Comparison of ENCODE assay signal across 14 cellular contexts in genomic region chr2:130543785-130544528, GRCh38. TPM values are rescaled to one million over a fixed set of nuclear protein-coding genes. Genes with fewer than 3 reads are reported as not detected.
A peak's percentile ranks its signal among the peaks of the same experiment; 100 is the strongest.
DNase-seq lines count a peak whose midpoint lies in the region; ATAC-seq, FAIRE-seq and TF ChIP-seq lines count a peak whose summit lies in the region.
"Not testable (repeated sequence)": the region's sequence is repeated elsewhere in the genome, so short reads cannot be mapped to it uniquely, and the experiment has no call there.
"Had no signal": no experiment of that assay in that cellular context is flagged by ENCODE, and none has a peak within 500 bp of the region (broad histone marks: within the 10 kb centered on the region; RNA-seq: fewer than 3 reads in every experiment).

No MANE protein-coding gene starts in this region.

- not testable (repeated sequence) for H3K4me1 ChIP-seq in lower lobe of right lung; aorta (ENCODE audit: control insufficient read depth in 1 of 2, insufficient read depth in 2 of 2, low read length in 2 of 2)

- TF ChIP-seq CTCF in activated CD8-positive, alpha-beta T cell treated with anti-CD3 and anti-CD28 coated beads for 36 hours (IDR thresholded peaks at IDR 0.05); bronchial epithelial cell (IDR thresholded peaks at IDR 0.05; ENCODE audit: insufficient read depth, low read length, severe bottlenecking); lower lobe of right lung (IDR thresholded peaks at IDR 0.05): not testable (repeated sequence)

- not testable (repeated sequence) for H3K27me3 ChIP-seq in bronchial epithelial cell (ENCODE audit: control insufficient read depth, insufficient read depth, low read length); lower lobe of right lung (ENCODE audit: low read depth); aorta (ENCODE audit: control insufficient read depth in 1 of 2, insufficient read depth in 2 of 2, low read length in 1 of 2)

- not testable (repeated sequence) for H3K36me3 Mint-ChIP-seq in activated CD8-positive, alpha-beta T cell treated with anti-CD3 and anti-CD28 coated beads for 36 hours (ENCODE audit: low read depth)

- not testable (repeated sequence) for DNase-seq in activated CD8-positive, alpha-beta T cell treated with anti-CD3 and anti-CD28 coated beads for 36 hours; bronchial epithelial cell (ENCODE audit: low read depth); Right ventricle myocardium inferior (ENCODE audit: missing footprints); left ventricle myocardium superior; lower lobe of right lung; sciatic nerve (ENCODE audit: low spot score); aorta

- not testable (repeated sequence) for H3K27ac Mint-ChIP-seq in activated CD8-positive, alpha-beta T cell treated with anti-CD3 and anti-CD28 coated beads for 36 hours

- not testable (repeated sequence) for H3K27me3 Mint-ChIP-seq in activated CD8-positive, alpha-beta T cell treated with anti-CD3 and anti-CD28 coated beads for 36 hours

- H3K36me3 ChIP-seq in bronchial epithelial cell (ENCODE audit: control insufficient read depth, insufficient read depth, low read length); lower lobe of right lung; aorta (ENCODE audit: control insufficient read depth in 1 of 2, insufficient read depth in 2 of 2, low read length in 1 of 2): not testable (repeated sequence)

- not testable (repeated sequence) for H3K4me3 ChIP-seq in bronchial epithelial cell (ENCODE audit: low read depth, low read length); lower lobe of right lung; aorta (ENCODE audit: low read length in 2 of 2)

- CTCF ChIA-PET in activated CD8-positive, alpha-beta T cell treated with anti-CD3 and anti-CD28 coated beads for 36 hours (lab: Charles Lee) = not testable (repeated sequence)

- not testable (repeated sequence) for H3K27ac ChIP-seq in lower lobe of right lung; aorta (ENCODE audit: low read depth in 1 of 2, low read length in 2 of 2)

- H3K9me3 Mint-ChIP-seq in activated CD8-positive, alpha-beta T cell treated with anti-CD3 and anti-CD28 coated beads for 36 hours = not testable (repeated sequence)

- POLR2A ChIA-PET in activated CD8-positive, alpha-beta T cell treated with anti-CD3 and anti-CD28 coated beads for 36 hours (lab: Charles Lee) = not testable (repeated sequence)

- peak; percentile 13 for FAIRE-seq in bronchial epithelial cell (lab: Jason Lieb, UNC)

- not testable (repeated sequence) for H3K4me1 Mint-ChIP-seq in activated CD8-positive, alpha-beta T cell treated with anti-CD3 and anti-CD28 coated beads for 36 hours (ENCODE audit: low read depth)

- H3K9me3 ChIP-seq in lower lobe of right lung; aorta (ENCODE audit: control insufficient read depth, low read length): not testable (repeated sequence)

- not testable (repeated sequence) for H3K4me3 Mint-ChIP-seq in activated CD8-positive, alpha-beta T cell treated with anti-CD3 and anti-CD28 coated beads for 36 hours

- 88% methylated on average over 1 of the region's 12 CpGs; no CpG with 5 or more reads in 1 of the 2 donors for WGBS in aorta, 2 donors

- ATAC-seq in activated CD8-positive, alpha-beta T cell treated with anti-CD3 and anti-CD28 coated beads for 36 hours = peak; percentile 55
- peak; percentile 56 for ATAC-seq in Right ventricle myocardium inferior
- peak; percentile 75 for ATAC-seq in left ventricle myocardium superior
- peak; percentile 27 to 38 for ATAC-seq in lower lobe of right lung
- ATAC-seq in sciatic nerve = peak; percentile 61
- ATAC-seq in aorta (ENCODE audit: low FRiP score) = peak; percentile 51

- intact Hi-C loops in activated CD8-positive, alpha-beta T cell treated with anti-CD3 and anti-CD28 coated beads for 36 hours (cut with micrococcal nuclease); Right ventricle myocardium inferior (cut with DNase I); left ventricle myocardium superior (cut with micrococcal nuclease); lower lobe of right lung (cut with DNase I); sciatic nerve (cut with DNase I); aorta (cut with DNase I): not testable (repeated sequence)

RNA-seq across cellular contexts. Expression of gene CFC1B, which starts 22.9 kb away (rescaled TPM):
- total RNA-seq in activated CD8-positive, alpha-beta T cell treated with anti-CD3 and anti-CD28 coated beads for 36 hours = not detected
- not detected in 2 replicates for total RNA-seq in bronchial epithelial cell
- total RNA-seq in Right ventricle myocardium inferior = not detected
- total RNA-seq in left ventricle myocardium superior = not detected
- total RNA-seq in lower lobe of right lung = not detected
- not detected for total RNA-seq in sciatic nerve
- total RNA-seq in aorta = not detected
- polyA plus RNA-seq in aorta = not detected
- total RNA-seq: A172; CD4-positive, CD25-positive, alpha-beta regulatory T cell; Daoy; H4; HepG2; HFFc6; HT1080 had no signal
- polyA plus RNA-seq: CD4-positive, CD25-positive, alpha-beta regulatory T cell; HepG2 had no signal

RNA-seq across cellular contexts. Expression of gene POTEI, which starts 34.8 kb away (rescaled TPM):
- not detected for total RNA-seq in activated CD8-positive, alpha-beta T cell treated with anti-CD3 and anti-CD28 coated beads for 36 hours
- total RNA-seq in bronchial epithelial cell (not detected in 2 replicates), Right ventricle myocardium inferior (not detected), left ventricle myocardium superior (not detected), lower lobe of right lung (0.24 TPM), sciatic nerve (0.27 TPM), aorta (under 1 TPM; 0.06 to 0.26 TPM)
- polyA plus RNA-seq in aorta = not detected
- total RNA-seq: A172; CD4-positive, CD25-positive, alpha-beta regulatory T cell; HFFc6 had no signal
- polyA plus RNA-seq: CD4-positive, CD25-positive, alpha-beta regulatory T cell had no signal

RNA-seq across cellular contexts. Expression of gene CFC1, which starts 55.4 kb away (rescaled TPM):
- total RNA-seq in activated CD8-positive, alpha-beta T cell treated with anti-CD3 and anti-CD28 coated beads for 36 hours = not detected
- total RNA-seq in bronchial epithelial cell (not detected in 2 replicates), Right ventricle myocardium inferior (not detected), left ventricle myocardium superior (not detected), lower lobe of right lung (not detected), sciatic nerve (not detected), aorta (not detected)
- polyA plus RNA-seq in aorta = not detected
- total RNA-seq: A172; CD4-positive, CD25-positive, alpha-beta regulatory T cell; Daoy; HepG2; HFFc6; HT1080 had no signal
- polyA plus RNA-seq: CD4-positive, CD25-positive, alpha-beta regulatory T cell; HepG2 had no signal
